Comparison of ENCODE assay signal across 14 cellular contexts in genomic region chrX:19885732-19886131, GRCh38. TPM values are rescaled to one million over a fixed set of nuclear protein-coding genes. Genes with fewer than 3 reads are reported as not detected.
DNase-seq lines count a peak whose midpoint lies in the region; ATAC-seq and TF ChIP-seq lines count a peak whose summit lies in the region.
"Had no signal": no experiment of that assay in that cellular context is flagged by ENCODE, and none has a peak within 500 bp of the region (broad histone marks: within the 10 kb centered on the region; RNA-seq: fewer than 3 reads in every experiment).

No MANE protein-coding gene starts in this region.

- H3K4me3 Mint-ChIP-seq in chondrocyte (ENCODE audit: unreplicated experiment) (peak overlapping the region; percentile 73), progenitor cell of endocrine pancreas (ENCODE audit: low read depth) (peak overlapping the region; percentile 72)

- H3F3A ChIP-seq in SK-N-SH (replicated peaks; ENCODE audit: insufficient read depth): peaks cover 19% of the 10 kb centered on the region

- H3K9me3 Mint-ChIP-seq in chondrocyte (ENCODE audit: low read depth) (peaks cover 4% of the 10 kb centered on the region), progenitor cell of endocrine pancreas (ENCODE audit: low read depth) (peaks cover 20% of the 10 kb centered on the region)

- CTCF ChIA-PET in SK-N-SH (lab: Yijun Ruan, JAX): interaction anchor here (1.3 kb wide), 1 partner anchor 12 kb away, joined by 3 read pairs; no protein-coding TSS in a partner anchor

- H3K27ac Mint-ChIP-seq in chondrocyte (ENCODE audit: unreplicated experiment): no peak overlapping the region
- H3K27ac Mint-ChIP-seq in progenitor cell of endocrine pancreas: no peak overlapping the region

- H3K4me3 ChIP-seq in SK-N-SH (ENCODE audit: low read depth in 2 of 2, low read length in 1 of 2) (peak overlapping the region in 1 of 2 experiments; percentile 78; a peak in 3 of 4 replicates), Karpas-422 (ENCODE audit: low read length) (peak overlapping the region; percentile 72)

- no peak overlapping the region for H3K27ac ChIP-seq in SK-N-SH (ENCODE audit: low read depth in 2 of 2, low read length in 1 of 2)
- peak overlapping the region; percentile 86 for H3K27ac ChIP-seq in Karpas-422 (ENCODE audit: low read length)
- H3K27ac ChIP-seq: 22Rv1 had no signal

- TF ChIP-seq RAD21 in SK-N-SH (IDR thresholded peaks at IDR 0.05; ENCODE audit: low read length): no peak

- no peak for ATAC-seq in SK-N-SH treated with all-trans-retinoic acid at 6 μM for 48 hours

- no peak overlapping the region for H2AFZ ChIP-seq in SK-N-SH (ENCODE audit: low read depth)
- no peak overlapping the region for H2AFZ ChIP-seq in Karpas-422 (ENCODE audit: low read length)

- H3K79me2 ChIP-seq in SK-N-SH (ENCODE audit: insufficient read depth) (peaks cover 24% of the 10 kb centered on the region), Karpas-422 (ENCODE audit: low read length) (peaks cover 64% of the 10 kb centered on the region)

- peak overlapping the region; percentile 70; the same call in 1 of the 2 replicates for H3K4me2 ChIP-seq in SK-N-SH
- peak overlapping the region; percentile 84 for H3K4me2 ChIP-seq in Karpas-422 (ENCODE audit: low read depth, low read length, poor library complexity, severe bottlenecking)

- DNase-seq in SK-N-SH (no peak), Karpas-422 (peak; percentile 46), chondrocyte (ENCODE audit: low spot score) (no peak), progenitor cell of endocrine pancreas (ENCODE audit: low spot score, unreplicated experiment) (no peak), NCI-H2227 treated with DMSO at 0.1 percent for 48 hours (lab: John Stamatoyannopoulos, UW) (no peak), DMS53 treated with DMSO at 0.1 percent for 48 hours (lab: John Stamatoyannopoulos, UW; ENCODE audit: unreplicated experiment) (no peak)
- no peak for DNase-seq in stimulated activated CD4-positive, alpha-beta T cell treated with anti-CD3 and anti-CD28 coated beads, Interleukin-4, amount 100 ng/mL, for 1 hour
- DNase-seq: activated CD4-positive, alpha-beta T cell treated with anti-CD3 and anti-CD28 coated beads for 1 hour; caudate nucleus; NCI-H774; sigmoid colon; stimulated activated naive CD4-positive, alpha-beta T cell treated with Interleukin-2 at 50 U/mL for 16 hours had no signal

- no peaks in the 10 kb centered on the region; the same call in 1 of the 2 replicates for H3K27me3 ChIP-seq in SK-N-SH (ENCODE audit: insufficient read depth)
- H3K27me3 ChIP-seq in Karpas-422 (ENCODE audit: low read length): no peaks in the 10 kb centered on the region
- H3K27me3 ChIP-seq: sigmoid colon had no signal

- no peak for TF ChIP-seq CTCF in SK-N-SH (IDR thresholded peaks at IDR 0.05)
- TF ChIP-seq CTCF in chondrocyte (IDR thresholded peaks at IDR 0.05): no peak
- no peak for TF ChIP-seq CTCF in progenitor cell of endocrine pancreas (IDR thresholded peaks at IDR 0.05; ENCODE audit: unreplicated experiment)

- H3K36me3 ChIP-seq in SK-N-SH (replicated peaks in 1 of 2; ENCODE audit: control insufficient read depth in 1 of 2, insufficient read depth in 2 of 2, low read length in 1 of 2): no peaks in the 10 kb centered on the region
- no peaks in the 10 kb centered on the region for H3K36me3 ChIP-seq in Karpas-422 (ENCODE audit: insufficient read depth, low read length)
- H3K36me3 ChIP-seq: sigmoid colon had no signal

- H3K36me3 Mint-ChIP-seq in chondrocyte (ENCODE audit: low read depth): no peaks in the 10 kb centered on the region
- no peaks in the 10 kb centered on the region for H3K36me3 Mint-ChIP-seq in progenitor cell of endocrine pancreas (ENCODE audit: insufficient read depth)

- H3K9me3 ChIP-seq in SK-N-SH: no peaks in the 10 kb centered on the region
- H3K9me3 ChIP-seq in Karpas-422 (ENCODE audit: low read length): no peaks in the 10 kb centered on the region
- H3K9me3 ChIP-seq: sigmoid colon had no signal

- WGBS in SK-N-SH (ENCODE audit: low lambda C conversion rate): 68% methylated on average over 2 of the region's 2 CpGs

- H3K4me1 ChIP-seq in SK-N-SH (ENCODE audit: control insufficient read depth in 1 of 2, insufficient read depth in 2 of 2, low read depth in 1 of 2, low read length in 1 of 2): peaks cover 0 to 10% of the 10 kb centered on the region in 2 experiments; a peak in 1 of 4 replicates
- peaks cover 56% of the 10 kb centered on the region for H3K4me1 ChIP-seq in Karpas-422 (ENCODE audit: low read length)

- POLR2A ChIA-PET in SK-N-SH (lab: Yijun Ruan, JAX): no interaction called here

- H3K4me1 Mint-ChIP-seq in chondrocyte (ENCODE audit: low read depth) (peaks cover 32% of the 10 kb centered on the region), progenitor cell of endocrine pancreas (ENCODE audit: low read depth) (no peaks in the 10 kb centered on the region)

- H4K20me1 ChIP-seq in SK-N-SH (ENCODE audit: insufficient read depth) (peaks cover 12% of the 10 kb centered on the region; the same call in 1 of the 2 replicates), Karpas-422 (ENCODE audit: insufficient read depth, low read depth, low read length) (peaks cover 7% of the 10 kb centered on the region; the same call in 1 of the 2 replicates)

- H3K27me3 Mint-ChIP-seq in chondrocyte (ENCODE audit: low read depth) (no peaks in the 10 kb centered on the region), progenitor cell of endocrine pancreas (peaks cover 2% of the 10 kb centered on the region)

- no peak for TF ChIP-seq EP300 in SK-N-SH (IDR thresholded peaks at IDR 0.05; ENCODE audit: borderline replicate concordance in 1 of 2, low read depth in 1 of 2, low read length in 1 of 2)

- H3K9me2 ChIP-seq in SK-N-SH: no peaks in the 10 kb centered on the region
- no peaks in the 10 kb centered on the region for H3K9me2 ChIP-seq in Karpas-422 (replicated peaks; ENCODE audit: insufficient read depth, low read length)

- H3K9ac ChIP-seq in SK-N-SH: peak overlapping the region; percentile 80; the same call in 1 of the 2 replicates
- peak overlapping the region; percentile 89 for H3K9ac ChIP-seq in Karpas-422 (ENCODE audit: low read length)

TF ChIP-seq in SK-N-SH, 30 proteins besides CTCF, POLR2A, EP300 and RAD21 (continues in another document):
- TF ChIP-seq CHD2 (IDR thresholded peaks at IDR 0.05; ENCODE audit: low read length, partially characterized antibody): no peak
- TF ChIP-seq USF2 (IDR thresholded peaks at IDR 0.05; ENCODE audit: borderline replicate concordance, low read depth, low read length): no peak
- no peak for TF ChIP-seq NRF1 (IDR thresholded peaks at IDR 0.05; ENCODE audit: low read depth, low read length)
- no peak for TF ChIP-seq RXRA (IDR thresholded peaks at IDR 0.05; ENCODE audit: borderline replicate concordance, low read depth)
- TF ChIP-seq PBX3 (IDR thresholded peaks at IDR 0.05): no peak

TF ChIP-seq in SK-N-SH treated with all-trans-retinoic acid at 6 μM for 48 hours, 23 proteins besides CTCF, POLR2A, EP300 and RAD21 (continues in another document):
- TF ChIP-seq PATZ1 (CRISPR knock-in tag; IDR thresholded peaks at IDR 0.05; ENCODE audit: borderline replicate concordance) (no peak), TOX (CRISPR knock-in tag; IDR thresholded peaks at IDR 0.05; ENCODE audit: borderline replicate concordance) (no peak), OSR1 (CRISPR knock-in tag; IDR thresholded peaks at IDR 0.05) (no peak), CSRNP3 (CRISPR knock-in tag; IDR thresholded peaks at IDR 0.05) (no peak), ISL1 (CRISPR knock-in tag; IDR thresholded peaks at IDR 0.05) (no peak), GLIS3 (CRISPR knock-in tag; IDR thresholded peaks at IDR 0.05) (no peak), ZNF565 (CRISPR knock-in tag; conservative IDR thresholded peaks at IDR 0.05; ENCODE audit: low read depth) (no peak), ZC3H10 (CRISPR knock-in tag; IDR thresholded peaks at IDR 0.05) (no peak), ZFP3 (CRISPR knock-in tag; IDR thresholded peaks at IDR 0.05) (no peak), SNAI2 (CRISPR knock-in tag; IDR thresholded peaks at IDR 0.05) (no peak), TCF4 (CRISPR knock-in tag; IDR thresholded peaks at IDR 0.05; ENCODE audit: borderline replicate concordance) (no peak)

RNA-seq across cellular contexts. Expression of gene SH3KBP1, which starts 1.7 kb away (rescaled TPM):
- 24.8 and 27.9 TPM in 2 replicates for polyA plus RNA-seq in SK-N-SH (2012; rRNA removed)
- polyA plus RNA-seq in SK-N-SH (2012; cell fraction: cytosol; rRNA removed): 30.0 and 32.7 TPM in 2 replicates
- polyA plus RNA-seq in SK-N-SH (2012; cell fraction: nucleus; rRNA removed): 11.9 and 15.9 TPM in 2 replicates
- 72.0 and 79.6 TPM in 2 replicates for total RNA-seq in Karpas-422 (2014; rRNA removed; shearing (Covaris generic); ENCODE audit: low replicate concordance)
- total RNA-seq in chondrocyte (37.6 to 63.2 TPM (median 58.8 TPM) in 3 replicates), progenitor cell of endocrine pancreas (16.8 and 19.2 TPM in 2 replicates)
